In the genomic region with DNA sequence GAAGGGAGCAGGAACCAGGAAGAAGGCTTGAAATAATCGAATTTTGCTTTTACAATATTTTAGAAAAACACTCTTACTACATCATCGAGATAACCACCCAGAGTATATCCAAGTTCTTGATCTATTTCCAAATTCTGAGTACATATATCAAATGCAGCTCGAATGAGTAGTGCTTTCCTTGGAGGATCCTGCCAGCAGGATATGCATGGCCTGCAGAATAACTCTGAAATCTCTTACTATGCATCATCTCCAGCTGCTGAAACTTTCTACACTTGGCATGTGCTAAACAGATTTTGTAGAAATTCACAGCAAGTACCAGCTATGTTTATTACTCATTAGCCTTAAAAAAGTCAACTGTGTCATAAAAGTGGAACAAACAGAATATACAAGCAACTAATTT, we compare ENCODE assay signal across 13 cellular contexts. TPM values are rescaled to one million over a fixed set of nuclear protein-coding genes. Genes with fewer than 3 reads are reported as not detected.
A peak's percentile ranks its signal among the peaks of the same experiment; 100 is the strongest.
DNase-seq lines count a peak whose midpoint lies in the region; ATAC-seq, FAIRE-seq and TF ChIP-seq lines count a peak whose summit lies in the region.
"Had no signal": no experiment of that assay in that cellular context is flagged by ENCODE, and none has a peak within 500 bp of the region (broad histone marks: within the 10 kb centered on the region; RNA-seq: fewer than 3 reads in every experiment).

No MANE protein-coding gene starts in this region.

- TF ChIP-seq CTCF in fibroblast of the aortic adventitia (IDR thresholded peaks at IDR 0.05; ENCODE audit: insufficient read depth, low read length) = no peak

- FAIRE-seq in H54 (lab: Jason Lieb, UNC) = peak; percentile 91

- ATAC-seq in HG03108 (IDR thresholded peaks at IDR 0.05; ENCODE audit: unreplicated experiment) = no peak

- DNase-seq in H54 (ENCODE audit: insufficient read length, low spot score) (no peak), fibroblast of the aortic adventitia (ENCODE audit: low read depth) (peak; percentile 95), superior temporal gyrus (ENCODE audit: extremely low spot score) (peak; percentile 66), NCI-H2227 (lab: John Stamatoyannopoulos, UW; ENCODE audit: unreplicated experiment) (no peak), NCI-H187 (lab: John Stamatoyannopoulos, UW) (no peak)
- DNase-seq: activated effector memory CD4-positive, alpha-beta T cell treated with anti-CD3 and anti-CD28 coated beads, Interleukin-2, amount 50 U/mL, for 16 hours; CD8-positive, alpha-beta memory T cell; NCI-H2029 treated with DMSO at 0.1 percent for 48 hours; stimulated activated CD4-positive, alpha-beta T cell treated with anti-CD3 and anti-CD28 coated beads, Interleukin-4, amount 100 ng/mL, for 24 hours had no signal

- TF ChIP-seq POLR2A in H54 (IDR thresholded peaks at IDR 0.05; ENCODE audit: low read depth, low read length) = no peak

- no peak overlapping the region for H3K4me3 ChIP-seq in fibroblast of the aortic adventitia (ENCODE audit: low read depth, low read length)
- H3K4me3 ChIP-seq: hepatocyte, SJCRH30 had no signal

- H3K27ac ChIP-seq in angular gyrus (ENCODE audit: low read depth, low read length) = peak overlapping the region; percentile 33
- H3K27ac ChIP-seq: hepatocyte, SJCRH30 had no signal

RNA-seq across cellular contexts. Expression of a gene that starts 44.0 kb away (rescaled TPM):
- total RNA-seq in fibroblast of the aortic adventitia (ENCODE audit: low replicate concordance) = 248 and 658 TPM in 2 replicates

Comparison
In these comparisons a context has a peak if more than half of its experiments do, and no peak if none do; other contexts are left out.
1. DNase-seq: peak in fibroblast of the aortic adventitia (single experiment) and superior temporal gyrus (single experiment); none in H54 (single experiment), NCI-H2227 (single experiment) and NCI-H187 (0 of 2).